ENCODE assay signal across 9 cellular contexts in the genomic region with DNA sequence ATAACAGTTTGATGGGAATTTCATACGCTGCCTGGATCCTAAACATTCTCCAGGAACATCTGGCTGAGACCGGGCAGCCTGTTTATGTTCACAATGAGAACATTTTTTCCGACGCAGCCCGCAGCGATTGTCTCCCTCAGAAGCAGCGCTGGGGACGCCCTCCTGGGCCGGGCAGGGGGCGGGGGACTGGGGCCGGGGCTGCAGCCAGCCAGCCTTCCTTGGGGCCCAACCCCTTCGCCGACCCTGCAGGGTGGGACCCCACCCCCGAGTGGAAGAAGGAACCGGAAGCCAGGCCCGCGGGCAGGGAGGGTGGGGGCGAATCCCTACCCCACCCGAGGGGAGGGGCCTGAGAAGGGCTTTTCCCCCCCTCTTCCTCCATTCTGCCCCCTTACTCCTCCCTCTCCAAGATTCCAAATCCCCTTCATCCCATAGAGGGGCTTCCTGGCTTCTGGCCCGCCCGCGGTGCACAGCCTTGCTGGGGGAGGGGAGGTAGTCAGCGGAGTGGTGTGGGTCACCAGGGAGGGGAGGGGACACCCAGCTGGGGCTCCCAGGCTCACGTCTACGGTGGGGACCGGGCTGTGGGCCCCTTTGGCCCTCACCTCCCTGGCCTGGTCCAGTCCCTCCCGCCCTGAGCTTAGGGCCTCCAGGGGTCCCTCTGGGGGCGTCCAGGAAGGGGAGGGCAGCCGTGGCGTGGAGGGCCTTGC.
DNase-seq lines count a peak whose midpoint lies in the region; ATAC-seq, FAIRE-seq and TF ChIP-seq lines count a peak whose summit lies in the region.
"Had no signal": no experiment of that assay in that cellular context is flagged by ENCODE, and none has a peak within 500 bp of the region (broad histone marks: within the 10 kb centered on the region; RNA-seq: fewer than 3 reads in every experiment).

No MANE protein-coding gene starts in this region.

- no peak for TF ChIP-seq POLR2A in GM12892 (IDR thresholded peaks at IDR 0.05; ENCODE audit: low read depth, low read length)

- CTCF ChIA-PET in activated CD4-positive, alpha-beta T cell treated with anti-CD3 and anti-CD28 coated beads, Interleukin-2, amount 10 ng/mL, durations not matched to agents 7 days and 5 days (lab: Charles Lee) = interaction anchor here (2.7 kb wide), 1 partner anchor 13 kb away, joined by 8 read pairs; no protein-coding TSS in a partner anchor

- peaks cover 28% of the 10 kb centered on the region for H3K4me1 Mint-ChIP-seq in activated CD4-positive, alpha-beta T cell treated with anti-CD3 and anti-CD28 coated beads, Interleukin-2, amount 10 ng/mL, durations not matched to agents 7 days and 5 days
- H3K4me1 Mint-ChIP-seq in neural crest cell = peaks cover 4% of the 10 kb centered on the region

- DNase-seq in GM12892 (ENCODE audit: insufficient read length) (peak; percentile 23), fibroblast of mammary gland (ENCODE audit: low read depth) (peak; percentile 54), neural crest cell (ENCODE audit: low read depth, low spot score) (no peak), GM19240 (ENCODE audit: insufficient read length, low spot score) (no peak), NCI-H1105 (lab: John Stamatoyannopoulos, UW) (no peak), epidermal melanocyte (ENCODE audit: insufficient read length, low spot score) (no peak)
- peak; percentile 32 for DNase-seq in activated CD4-positive, alpha-beta T cell treated with anti-CD3 and anti-CD28 coated beads, Interleukin-2, amount 10 ng/mL, durations not matched to agents 7 days and 5 days

- POLR2A ChIA-PET in activated CD4-positive, alpha-beta T cell treated with anti-CD3 and anti-CD28 coated beads, Interleukin-2, amount 10 ng/mL, durations not matched to agents 7 days and 5 days (lab: Charles Lee) = no interaction called here

- H3K27me3 Mint-ChIP-seq in activated CD4-positive, alpha-beta T cell treated with anti-CD3 and anti-CD28 coated beads, Interleukin-2, amount 10 ng/mL, durations not matched to agents 7 days and 5 days = no peaks in the 10 kb centered on the region
- H3K27me3 Mint-ChIP-seq in neural crest cell (ENCODE audit: low read depth) = peaks cover 4% of the 10 kb centered on the region

- no peak for ATAC-seq in GM18502 (IDR thresholded peaks at IDR 0.05; ENCODE audit: poor library complexity, unreplicated experiment)

- no peak for FAIRE-seq in GM12892 (lab: Jason Lieb, UNC)
- FAIRE-seq: colon had no signal

- peak overlapping the region; percentile 82 for H3K27ac Mint-ChIP-seq in activated CD4-positive, alpha-beta T cell treated with anti-CD3 and anti-CD28 coated beads, Interleukin-2, amount 10 ng/mL, durations not matched to agents 7 days and 5 days
- no peak overlapping the region for H3K27ac Mint-ChIP-seq in neural crest cell (ENCODE audit: unreplicated experiment)

- TF ChIP-seq CTCF in fibroblast of mammary gland (conservative IDR thresholded peaks at IDR 0.05; ENCODE audit: control insufficient read depth, insufficient read depth, low read depth, low read length) (no peak), neural crest cell (conservative IDR thresholded peaks at IDR 0.05) (no peak)

- no peaks in the 10 kb centered on the region for H3K36me3 Mint-ChIP-seq in activated CD4-positive, alpha-beta T cell treated with anti-CD3 and anti-CD28 coated beads, Interleukin-2, amount 10 ng/mL, durations not matched to agents 7 days and 5 days (ENCODE audit: low read depth)
- H3K36me3 Mint-ChIP-seq in neural crest cell (ENCODE audit: low read depth) = no peaks in the 10 kb centered on the region

- H3K9me3 Mint-ChIP-seq in activated CD4-positive, alpha-beta T cell treated with anti-CD3 and anti-CD28 coated beads, Interleukin-2, amount 10 ng/mL, durations not matched to agents 7 days and 5 days = no peaks in the 10 kb centered on the region
- no peaks in the 10 kb centered on the region for H3K9me3 Mint-ChIP-seq in neural crest cell

- H3K4me3 ChIP-seq in fibroblast of mammary gland (ENCODE audit: control insufficient read depth, low read depth, low read length) = no peak overlapping the region

- no peak overlapping the region for H3K4me3 Mint-ChIP-seq in activated CD4-positive, alpha-beta T cell treated with anti-CD3 and anti-CD28 coated beads, Interleukin-2, amount 10 ng/mL, durations not matched to agents 7 days and 5 days
- peak overlapping the region; percentile 51 for H3K4me3 Mint-ChIP-seq in neural crest cell

Comparison
In these comparisons a context has a peak if more than half of its experiments do, and no peak if none do; other contexts are left out.
1. DNase-seq: peak in GM12892 (single experiment), activated CD4-positive, alpha-beta T cell treated with anti-CD3 and anti-CD28 coated beads, Interleukin-2, amount 10 ng/mL, durations not matched to agents 7 days and 5 days (single experiment) and fibroblast of mammary gland (single experiment); none in neural crest cell (single experiment), GM19240 (single experiment), NCI-H1105 (single experiment) and epidermal melanocyte (single experiment).